Comparison of ENCODE assay signal across 7 cellular contexts in the genomic region with DNA sequence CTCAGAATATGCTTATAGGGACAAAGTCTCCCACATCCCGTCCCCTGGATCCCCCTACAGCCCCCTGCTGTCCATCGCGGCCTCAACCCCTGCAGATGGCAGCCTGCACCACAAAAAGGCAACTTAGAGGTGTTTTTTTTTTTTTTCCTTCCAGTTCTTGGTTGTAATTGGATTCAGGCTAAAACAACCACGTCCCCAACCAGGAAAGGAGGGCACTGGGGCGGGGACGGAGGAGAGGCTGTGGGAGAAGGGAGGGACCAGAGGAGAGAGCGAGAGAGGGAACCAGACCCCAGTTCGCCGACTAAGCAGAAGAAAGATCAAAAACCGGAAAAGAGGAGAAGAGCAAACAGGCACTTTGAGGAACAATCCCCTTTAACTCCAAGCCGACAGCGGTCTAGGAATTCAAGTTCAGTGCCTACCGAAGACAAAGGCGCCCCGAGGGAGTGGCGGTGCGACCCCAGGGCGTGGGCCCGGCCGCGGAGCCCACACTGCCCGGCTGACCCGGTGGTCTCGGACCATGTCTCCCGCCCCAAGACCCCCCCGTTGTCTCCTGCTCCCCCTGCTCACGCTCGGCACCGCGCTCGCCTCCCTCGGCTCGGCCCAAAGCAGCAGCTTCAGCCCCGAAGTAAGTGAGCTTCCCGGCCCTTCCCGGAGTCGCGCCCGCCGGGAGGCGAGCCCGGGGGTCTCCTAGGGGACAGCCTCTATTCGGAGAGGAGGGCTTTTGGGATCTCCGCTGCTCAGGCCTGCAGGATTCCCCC. TPM values are rescaled to one million over a fixed set of nuclear protein-coding genes. Genes with fewer than 3 reads are reported as not detected.
DNase-seq lines count a peak whose midpoint lies in the region; ATAC-seq, FAIRE-seq and TF ChIP-seq lines count a peak whose summit lies in the region.

A gene (plus strand): TSS at position 285 of the 758 bp plus-strand sequence. CDS start 233 bp downstream, at position 518.

- H3K23ac ChIP-seq in mesendoderm (ENCODE audit: low read length): peak within 1 kb of the TSS; percentile 100

- ATAC-seq in RWPE2 (ENCODE audit: low read depth) (peak; percentile 44), GM19324 (IDR thresholded peaks at IDR 0.05; ENCODE audit: low FRiP score, unreplicated experiment) (no peak)

- H3K27ac ChIP-seq in GM23248: peak within 1 kb of the TSS; percentile 94
- peak within 1 kb of the TSS; percentile 98 for H3K27ac ChIP-seq in RWPE2 (ENCODE audit: poor library complexity, severe bottlenecking)
- peak within 1 kb of the TSS; percentile 92 for H3K27ac ChIP-seq in mesendoderm (ENCODE audit: low read depth, low read length)
- H3K27ac ChIP-seq in transverse colon: peak within 1 kb of the TSS; percentile 94 to 98 (median 96)

- peak within 1 kb of the TSS; percentile 98 for H3K56ac ChIP-seq in mesendoderm (ENCODE audit: low read length)

- H3K36me3 ChIP-seq in GM23248 (ENCODE audit: low read depth) (peaks cover 7% of the 10 kb centered on the region), RWPE2 (ENCODE audit: low read depth) (peaks cover 77% of the 10 kb centered on the region), mesendoderm (ENCODE audit: control insufficient read depth, insufficient read depth, low read length) (peaks cover 4% of the 10 kb centered on the region), transverse colon (peaks cover 0 to 5% (median 2%) of the 10 kb centered on the region in 4 donors)

- peak within 1 kb of the TSS; percentile 84 for H3K18ac ChIP-seq in mesendoderm (ENCODE audit: low read length)

- peaks cover 43% of the 10 kb centered on the region for H3F3A ChIP-seq in GM23248 (ENCODE audit: insufficient read depth)

- H2BK5ac ChIP-seq in mesendoderm (ENCODE audit: low read length): peak within 1 kb of the TSS; percentile 47

- in situ Hi-C loops in GM23248 (cut with MboI) (no loop called here), transverse colon (cut with MboI; ENCODE audit: low pct_ligation_motif_present in 1 of 4, low pct_unique_long_range_greater_than_20kb in 1 of 4, low sequenced_read_pairs in 3 of 4) (loop anchor here in 1 of 4 donors (25.0 kb wide), 1 partner anchor 249 kb away; a partner anchor contains a TSS)

- no peak within 1 kb of the TSS for H2BK15ac ChIP-seq in mesendoderm (replicated peaks; ENCODE audit: low read depth)

- H3K4me3 ChIP-seq in GM23248: peak within 1 kb of the TSS; percentile 88
- peak within 1 kb of the TSS; percentile 93 for H3K4me3 ChIP-seq in RWPE2 (ENCODE audit: severe bottlenecking)
- H3K4me3 ChIP-seq in mesendoderm (ENCODE audit: low read length): peak within 1 kb of the TSS; percentile 86
- peak within 1 kb of the TSS; percentile 80 to 98 (median 90) for H3K4me3 ChIP-seq in transverse colon

- H3K9me3 ChIP-seq in GM23248 (ENCODE audit: low read depth) (no peaks in the 10 kb centered on the region), RWPE2 (ENCODE audit: severe bottlenecking) (no peaks in the 10 kb centered on the region), transverse colon (no peaks in the 10 kb centered on the region)

- no peak within 1 kb of the TSS for H4K5ac ChIP-seq in mesendoderm (ENCODE audit: low read length)

- peak; percentile 93 for FAIRE-seq in endometrium (lab: Jason Lieb, UNC)

- TF ChIP-seq POLR2A in transverse colon (IDR thresholded peaks at IDR 0.05): peak; percentile 64

- TF ChIP-seq EP300 in transverse colon (IDR thresholded peaks at IDR 0.05; ENCODE audit: low read depth): no peak

- peaks cover 31% of the 10 kb centered on the region for H3K4me1 ChIP-seq in GM23248 (ENCODE audit: insufficient read depth)
- H3K4me1 ChIP-seq in RWPE2 (ENCODE audit: insufficient read depth, poor library complexity, severe bottlenecking): peaks cover 23% of the 10 kb centered on the region
- peaks cover 12% of the 10 kb centered on the region for H3K4me1 ChIP-seq in mesendoderm (ENCODE audit: control insufficient read depth, low read depth, low read length)
- H3K4me1 ChIP-seq in transverse colon: peaks cover 10 to 42% (median 24%) of the 10 kb centered on the region in 4 donors

- peaks cover 17% of the 10 kb centered on the region for H3K79me1 ChIP-seq in mesendoderm (ENCODE audit: low read length)

- H3K27me3 ChIP-seq in GM23248 (replicated peaks; ENCODE audit: insufficient read depth): no peaks in the 10 kb centered on the region
- H3K27me3 ChIP-seq in RWPE2 (ENCODE audit: insufficient read depth, poor library complexity, severe bottlenecking): no peaks in the 10 kb centered on the region
- no peaks in the 10 kb centered on the region for H3K27me3 ChIP-seq in mesendoderm (ENCODE audit: insufficient read depth, low read length, poor library complexity)
- H3K27me3 ChIP-seq in transverse colon: no peaks in the 10 kb centered on the region

- H2BK120ac ChIP-seq in mesendoderm (ENCODE audit: low read depth, low read length): peak within 1 kb of the TSS; percentile 47

- no peaks in the 10 kb centered on the region for H4K20me1 ChIP-seq in GM23248 (ENCODE audit: insufficient read depth)

- intact Hi-C loops in transverse colon (cut with DNase I; ENCODE audit: low total_unique reads): loop anchor here (2.0 kb wide), 1 partner anchor 16 kb away; no protein-coding TSS in a partner anchor

- H2AFZ ChIP-seq in GM23248: 0 out of 2 replicates have a peak within 1 kb of the TSS, but pooled peaks have one; percentile 1

- peak within 1 kb of the TSS; percentile 99 for H3K9ac ChIP-seq in GM23248
- H3K9ac ChIP-seq in mesendoderm (ENCODE audit: low read length): peak within 1 kb of the TSS; percentile 99

- peaks cover 76% of the 10 kb centered on the region for H3K79me2 ChIP-seq in GM23248 (ENCODE audit: insufficient read depth)
- peaks cover 33% of the 10 kb centered on the region for H3K79me2 ChIP-seq in mesendoderm (ENCODE audit: control insufficient read depth, insufficient read depth, low read length)

- TF ChIP-seq CTCF in RWPE2 (IDR thresholded peaks at IDR 0.05; ENCODE audit: poor library complexity, severe bottlenecking) (peak; percentile 64), transverse colon (IDR thresholded peaks at IDR 0.05) (peak in 4 of 5 experiments; percentile 25 to 30 (median 28))

- H3K4ac ChIP-seq in mesendoderm (ENCODE audit: low read depth, low read length): peak within 1 kb of the TSS; percentile 88

- H3K9me2 ChIP-seq in GM23248 (ENCODE audit: insufficient read depth): no peaks in the 10 kb centered on the region

- peak; percentile 94 for DNase-seq in GM23248
- DNase-seq in RWPE2 (ENCODE audit: low spot score): peak; percentile 80
- peak; percentile 95 for DNase-seq in mesendoderm
- DNase-seq in transverse colon: peak; percentile 79
- no peak for DNase-seq in NCI-H1417 treated with DMSO at 0.1 percent for 48 hours (lab: John Stamatoyannopoulos, UW)

- peak within 1 kb of the TSS; percentile 96 for H3K4me2 ChIP-seq in GM23248 (ENCODE audit: unreplicated experiment)
- H3K4me2 ChIP-seq in mesendoderm (ENCODE audit: low read length): peak within 1 kb of the TSS; percentile 95

- peak within 1 kb of the TSS; percentile 77 for H2AK5ac ChIP-seq in mesendoderm (ENCODE audit: low read length)

- WGBS in GM23248 (ENCODE audit: low coverage in 1 of 2, low lambda C conversion rate in 2 of 2, missing lambda C conversion rate in 2 of 2), 2 experiments: 0 to 1% methylated on average over 37 to 43 of the region's 44 CpGs
- WGBS in mesendoderm (ENCODE audit: extremely low coverage, insufficient coverage, low lambda C conversion rate): no CpG with 5 or more reads among the region's 44 CpGs
- 5 to 17% methylated on average over 3 to 44 of the region's 44 CpGs for WGBS in transverse colon (ENCODE audit: low coverage in 1 of 2), 2 donors

- no peak within 1 kb of the TSS for H4K8ac ChIP-seq in mesendoderm (ENCODE audit: low read depth, low read length)

RNA-seq across cellular contexts. Expression of the gene that starts here (rescaled TPM):
- total RNA-seq in GM23248 (2014; rRNA removed; shearing (Covaris generic)): 450 and 475 TPM in 2 replicates
- 50.1 and 50.8 TPM in 2 replicates for polyA plus RNA-seq in GM23248 (2016; fragmentation: Nextera tagmentation; extraction: Ambion mirVana)
- polyA plus RNA-seq in mesendoderm (2013, experiment 1 of 2): 188 TPM
- 174 TPM for polyA plus RNA-seq in mesendoderm (2013, experiment 2 of 2)
- 10 to 100 TPM; 59.5 to 91.6 (median 73.1) TPM for total RNA-seq in transverse colon
